Comparison of ENCODE assay signal across 10 cellular contexts in genomic region chr6:11218827-11219826, GRCh38. TPM values are rescaled to one million over a fixed set of nuclear protein-coding genes. Genes with fewer than 3 reads are reported as not detected.
DNase-seq lines count a peak whose midpoint lies in the region; ATAC-seq and TF ChIP-seq lines count a peak whose summit lies in the region.
"Had no signal": no experiment of that assay in that cellular context is flagged by ENCODE, and none has a peak within 500 bp of the region (broad histone marks: within the 10 kb centered on the region; RNA-seq: fewer than 3 reads in every experiment).

No MANE protein-coding gene starts in this region.

- H3K4me1 ChIP-seq in right lobe of liver = peaks cover 0 to 25% (median 6%) of the 10 kb centered on the region in 4 donors
- H3K4me1 ChIP-seq: HAP-1 had no signal

- H3K27ac ChIP-seq in right lobe of liver = peak overlapping the region; percentile 34 to 64 (median 47)

- ATAC-seq in right lobe of liver = peak; percentile 74 to 78 (median 77)
- ATAC-seq in GM18519 (IDR thresholded peaks at IDR 0.05; ENCODE audit: low FRiP score, unreplicated experiment) = no peak

- 40% methylated on average over 15 of the region's 15 CpGs for WGBS in right lobe of liver (ENCODE audit: insufficient coverage, low coverage, low lambda C conversion rate, missing lambda C conversion rate)

- no peaks in the 10 kb centered on the region for H3K27me3 ChIP-seq in right lobe of liver

- TF ChIP-seq POLR2A in right lobe of liver (IDR thresholded peaks at IDR 0.05) = peak; percentile 37

- H3K27me3 Mint-ChIP-seq in chondrocyte (ENCODE audit: low read depth) = no peaks in the 10 kb centered on the region

- H3K36me3 ChIP-seq in right lobe of liver = no peaks in the 10 kb centered on the region

- TF ChIP-seq CTCF in chondrocyte (IDR thresholded peaks at IDR 0.05) = no peak
- no peak for TF ChIP-seq CTCF in right lobe of liver (IDR thresholded peaks at IDR 0.05)

- H3K9me3 Mint-ChIP-seq in chondrocyte (ENCODE audit: low read depth) = no peaks in the 10 kb centered on the region

- DNase-seq in RPMI7951 (ENCODE audit: low read depth) (peak; percentile 61), chondrocyte (ENCODE audit: low spot score) (no peak), right lobe of liver (peak in 1 of 3 donors; percentile 44), NCI-H1048 (lab: John Stamatoyannopoulos, UW) (no peak), NCI-H2196 (lab: John Stamatoyannopoulos, UW; ENCODE audit: unreplicated experiment) (no peak), inferior parietal cortex (ENCODE audit: extremely low spot score) (no peak)
- peak; percentile 50 for DNase-seq in stimulated activated CD8-positive, alpha-beta memory T cell treated with anti-CD3 and anti-CD28 coated beads, Interleukin-4, amount 100 ng/mL, for 48 hours
- DNase-seq: SIG-M5 had no signal

- no peaks in the 10 kb centered on the region for H3K9me3 ChIP-seq in right lobe of liver

- intact Hi-C loops in right lobe of liver (cut with DNase I) = no loop called here

- H3K27ac Mint-ChIP-seq in chondrocyte (ENCODE audit: unreplicated experiment) = peak overlapping the region; percentile 55

- peaks cover 9% of the 10 kb centered on the region for H3K36me3 Mint-ChIP-seq in chondrocyte (ENCODE audit: low read depth)

- peaks cover 82% of the 10 kb centered on the region for H3K4me1 Mint-ChIP-seq in chondrocyte (ENCODE audit: low read depth)

- no peak overlapping the region for H3K4me3 Mint-ChIP-seq in chondrocyte (ENCODE audit: unreplicated experiment)

- H3K4me3 ChIP-seq in right lobe of liver = no peak overlapping the region
- H3K4me3 ChIP-seq: HAP-1 had no signal

RNA-seq across cellular contexts. Expression of gene NEDD9, which starts 13.3 kb away (rescaled TPM):
- 8.1 and 11.5 TPM in 2 replicates for total RNA-seq in RPMI7951 (2014; rRNA removed; shearing (Covaris generic))
- 23.2 to 42.0 TPM (median 25.2 TPM) in 3 replicates for total RNA-seq in chondrocyte
- 10 to 100 TPM in 4 of 6 experiments, 1 to 10 TPM in 2; 5.1 to 59.8 (median 26.2) TPM for total RNA-seq in right lobe of liver

Comparison
In these comparisons a context has a peak if more than half of its experiments do, and no peak if none do; other contexts are left out.
1. DNase-seq: peak in RPMI7951 (single experiment) and stimulated activated CD8-positive, alpha-beta memory T cell treated with anti-CD3 and anti-CD28 coated beads, Interleukin-4, amount 100 ng/mL, for 48 hours (single experiment); none in chondrocyte (single experiment), NCI-H1048 (single experiment), NCI-H2196 (single experiment) and inferior parietal cortex (single experiment).